Comparison of ENCODE assay signal across 14 cellular contexts in the genomic region with DNA sequence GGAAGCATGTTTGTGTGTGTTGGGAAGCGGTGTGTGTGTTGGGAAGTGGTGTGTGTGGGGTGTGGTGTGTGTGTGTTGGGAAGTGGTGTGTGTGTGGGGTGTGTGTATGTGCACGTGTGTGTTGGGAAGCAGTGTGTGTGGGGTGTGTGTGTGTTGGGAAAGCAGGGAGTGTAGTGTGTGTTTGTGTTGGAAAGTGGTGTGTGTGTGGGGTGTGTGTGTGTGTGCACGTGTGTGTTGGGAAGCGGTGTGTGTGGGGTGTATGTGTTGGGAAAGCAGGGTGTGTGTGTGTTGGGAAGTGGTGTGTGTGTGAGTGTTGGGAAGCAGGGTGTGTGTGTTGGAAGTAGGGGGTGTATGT. TPM values are rescaled to one million over a fixed set of nuclear protein-coding genes. Genes with fewer than 3 reads are reported as not detected.
DNase-seq lines count a peak whose midpoint lies in the region; ATAC-seq, FAIRE-seq and TF ChIP-seq lines count a peak whose summit lies in the region.
"Had no signal": no experiment of that assay in that cellular context is flagged by ENCODE, and none has a peak within 500 bp of the region (broad histone marks: within the 10 kb centered on the region; RNA-seq: fewer than 3 reads in every experiment).

No MANE protein-coding gene starts in this region.

- peak overlapping the region; percentile 85; the same call in 1 of the 2 replicates for H3K4me2 ChIP-seq in GM23338
- H3K4me2 ChIP-seq in astrocyte (ENCODE audit: low read length) = peak overlapping the region; percentile 70

- no peak for DNase-seq in CD4-positive, alpha-beta T cell
- DNase-seq in GM23338 (ENCODE audit: low spot score) = no peak
- DNase-seq in astrocyte (ENCODE audit: low read depth) = no peak
- no peak for DNase-seq in naive thymus-derived CD8-positive, alpha-beta T cell
- DNase-seq in coronary artery (ENCODE audit: low spot score) = no peak
- DNase-seq: activated CD4-positive, alpha-beta T cell treated with anti-CD3 and anti-CD28 coated beads, Interleukin-2, amount 50 U/mL, for 1 hour; NCI-H748 treated with DMSO at 0.1 percent for 48 hours; transverse colon had no signal

- H3K9me3 ChIP-seq in CD4-positive, alpha-beta T cell (ENCODE audit: control insufficient read depth, low read length) = no peaks in the 10 kb centered on the region
- no peaks in the 10 kb centered on the region for H3K9me3 ChIP-seq in astrocyte (ENCODE audit: insufficient read depth, low read depth, low read length)
- H3K9me3 ChIP-seq: transverse colon had no signal

- TF ChIP-seq CTCF in CD4-positive, alpha-beta T cell (IDR thresholded peaks at IDR 0.05) = no peak
- TF ChIP-seq CTCF in GM23338 (conservative IDR thresholded peaks at IDR 0.05; ENCODE audit: low read depth in 2 of 2) (no peak), astrocyte (IDR thresholded peaks at IDR 0.05; ENCODE audit: insufficient read depth, low read depth, low read length) (no peak), coronary artery (IDR thresholded peaks at IDR 0.05) (no peak)

- ATAC-seq in CD4-positive, alpha-beta T cell (ENCODE audit: poor library complexity) = no peak
- ATAC-seq in GM23338 (no peak), GM21619 (IDR thresholded peaks at IDR 0.05; ENCODE audit: unreplicated experiment) (no peak), GM19467 (IDR thresholded peaks at IDR 0.05; ENCODE audit: unreplicated experiment) (no peak)
- ATAC-seq in naive thymus-derived CD8-positive, alpha-beta T cell = no peak

- no peaks in the 10 kb centered on the region for H3K27me3 Mint-ChIP-seq in CD4-positive, alpha-beta T cell
- H3K27me3 Mint-ChIP-seq in GM23338 (ENCODE audit: insufficient read depth, low read depth, poor library complexity) (peaks cover 24% of the 10 kb centered on the region), astrocyte (ENCODE audit: low read depth, unreplicated experiment) (peaks cover 43% of the 10 kb centered on the region)
- peaks cover 0 to 20% (median 4%) of the 10 kb centered on the region in 5 donors for H3K27me3 Mint-ChIP-seq in naive thymus-derived CD8-positive, alpha-beta T cell

- no peak for FAIRE-seq in astrocyte (lab: Jason Lieb, UNC)
- FAIRE-seq: kidney had no signal

- no peaks in the 10 kb centered on the region for H3K36me3 ChIP-seq in GM23338 (ENCODE audit: insufficient read depth)
- no peaks in the 10 kb centered on the region for H3K36me3 ChIP-seq in astrocyte (ENCODE audit: insufficient read depth, low read length)
- H3K36me3 ChIP-seq: transverse colon had no signal

- H3K79me2 ChIP-seq in GM23338 (replicated peaks; ENCODE audit: insufficient read depth) (no peaks in the 10 kb centered on the region), astrocyte (ENCODE audit: insufficient read depth, low read length) (no peaks in the 10 kb centered on the region)

- CTCF ChIA-PET in CD4-positive, alpha-beta T cell (lab: Charles Lee) = no interaction called here

- H3K4me3 ChIP-seq in GM23338 (no peak overlapping the region), astrocyte (ENCODE audit: insufficient read depth, low read depth, low read length) (no peak overlapping the region), coronary artery (no peak overlapping the region)

- H3K27ac ChIP-seq in CD4-positive, alpha-beta T cell (ENCODE audit: low read depth, low read length) = no peak overlapping the region
- H3K27ac ChIP-seq in GM23338 (ENCODE audit: low read depth) (no peak overlapping the region), astrocyte (ENCODE audit: low read depth, low read length) (no peak overlapping the region), coronary artery (no peak overlapping the region)
- H3K27ac ChIP-seq: transverse colon had no signal

- H2AFZ ChIP-seq in GM23338 = peak overlapping the region; percentile 81; the same call in 1 of the 2 replicates
- H2AFZ ChIP-seq in astrocyte (ENCODE audit: low read depth, low read length) = no peak overlapping the region

- no peaks in the 10 kb centered on the region for H3K9me2 ChIP-seq in GM23338 (ENCODE audit: insufficient read depth)

- no peak overlapping the region for H3K27ac Mint-ChIP-seq in CD4-positive, alpha-beta T cell
- H3K27ac Mint-ChIP-seq in GM23338 (no peak overlapping the region), astrocyte (ENCODE audit: unreplicated experiment) (no peak overlapping the region)
- H3K27ac Mint-ChIP-seq in naive thymus-derived CD8-positive, alpha-beta T cell = peak overlapping the region in 4 of 10 donors; percentile 27 to 81 (median 67)

- POLR2A ChIA-PET in CD4-positive, alpha-beta T cell (lab: Charles Lee) = no interaction called here
- POLR2A ChIA-PET in naive thymus-derived CD8-positive, alpha-beta T cell (lab: Charles Lee) = no interaction called here

- no peak overlapping the region for H3K9ac ChIP-seq in astrocyte (ENCODE audit: low read length)

- H4K20me1 ChIP-seq in GM23338 (replicated peaks; ENCODE audit: insufficient read depth) (no peaks in the 10 kb centered on the region), astrocyte (ENCODE audit: insufficient read depth, low read length) (no peaks in the 10 kb centered on the region)

- no peaks in the 10 kb centered on the region for H3K27me3 ChIP-seq in CD4-positive, alpha-beta T cell (ENCODE audit: control insufficient read depth, insufficient read depth, low read length)
- H3K27me3 ChIP-seq in GM23338 (ENCODE audit: insufficient read depth) (peaks cover 19% of the 10 kb centered on the region), astrocyte (ENCODE audit: insufficient read depth, low read length) (peaks cover 5% of the 10 kb centered on the region)
- H3K27me3 ChIP-seq: transverse colon had no signal

- no peaks in the 10 kb centered on the region for H3K4me1 ChIP-seq in GM23338 (ENCODE audit: insufficient read depth)
- H3K4me1 ChIP-seq in astrocyte (ENCODE audit: insufficient read depth, low read length) = no peaks in the 10 kb centered on the region

- H3K4me3 Mint-ChIP-seq in CD4-positive, alpha-beta T cell = peak overlapping the region; percentile 72
- peak overlapping the region; percentile 69 for H3K4me3 Mint-ChIP-seq in GM23338
- no peak overlapping the region for H3K4me3 Mint-ChIP-seq in astrocyte (ENCODE audit: unreplicated experiment)
- peak overlapping the region; percentile 46 to 75 (median 64) for H3K4me3 Mint-ChIP-seq in naive thymus-derived CD8-positive, alpha-beta T cell

- H3K9me3 Mint-ChIP-seq in CD4-positive, alpha-beta T cell = no peaks in the 10 kb centered on the region
- H3K9me3 Mint-ChIP-seq in GM23338 = no peaks in the 10 kb centered on the region
- H3K9me3 Mint-ChIP-seq in astrocyte (ENCODE audit: unreplicated experiment) = peaks cover 4% of the 10 kb centered on the region
- no peaks in the 10 kb centered on the region for H3K9me3 Mint-ChIP-seq in naive thymus-derived CD8-positive, alpha-beta T cell

- no peaks in the 10 kb centered on the region for H3K36me3 Mint-ChIP-seq in CD4-positive, alpha-beta T cell (ENCODE audit: low read depth)
- H3K36me3 Mint-ChIP-seq in GM23338 (ENCODE audit: low read depth) (no peaks in the 10 kb centered on the region), astrocyte (ENCODE audit: low read depth, unreplicated experiment) (no peaks in the 10 kb centered on the region)
- no peaks in the 10 kb centered on the region for H3K36me3 Mint-ChIP-seq in naive thymus-derived CD8-positive, alpha-beta T cell

- intact Hi-C loops in CD4-positive, alpha-beta T cell (cut with DNase I, micrococcal nuclease) = no loop called here

- H3F3A ChIP-seq in GM23338 (replicated peaks; ENCODE audit: low read depth) = no peaks in the 10 kb centered on the region

- H3K4me1 Mint-ChIP-seq in CD4-positive, alpha-beta T cell (ENCODE audit: low read depth) = peaks cover 57% of the 10 kb centered on the region
- H3K4me1 Mint-ChIP-seq in GM23338 = peaks cover 3% of the 10 kb centered on the region
- peaks cover 2% of the 10 kb centered on the region for H3K4me1 Mint-ChIP-seq in astrocyte (ENCODE audit: low read depth, unreplicated experiment)
- H3K4me1 Mint-ChIP-seq in naive thymus-derived CD8-positive, alpha-beta T cell = peaks cover 34 to 46% (median 42%) of the 10 kb centered on the region in 4 donors

TF ChIP-seq in GM23338, 12 proteins besides CTCF, POLR2A, EP300 and RAD21:
- TF ChIP-seq CREB1 (CRISPR knock-in tag; IDR thresholded peaks at IDR 0.05; ENCODE audit: low read depth) (no peak), JUNB (IDR thresholded peaks at IDR 0.05; ENCODE audit: unreplicated experiment) (no peak)
- TF ChIP-seq, protein P1, sequence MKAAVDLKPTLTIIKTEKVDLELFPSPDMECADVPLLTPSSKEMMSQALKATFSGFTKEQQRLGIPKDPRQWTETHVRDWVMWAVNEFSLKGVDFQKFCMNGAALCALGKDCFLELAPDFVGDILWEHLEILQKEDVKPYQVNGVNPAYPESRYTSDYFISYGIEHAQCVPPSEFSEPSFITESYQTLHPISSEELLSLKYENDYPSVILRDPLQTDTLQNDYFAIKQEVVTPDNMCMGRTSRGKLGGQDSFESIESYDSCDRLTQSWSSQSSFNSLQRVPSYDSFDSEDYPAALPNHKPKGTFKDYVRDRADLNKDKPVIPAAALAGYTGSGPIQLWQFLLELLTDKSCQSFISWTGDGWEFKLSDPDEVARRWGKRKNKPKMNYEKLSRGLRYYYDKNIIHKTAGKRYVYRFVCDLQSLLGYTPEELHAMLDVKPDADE (IDR thresholded peaks at IDR 0.05) = no peak

RNA-seq across cellular contexts. Expression of a gene that starts 0.8 kb away (rescaled TPM):
- total RNA-seq in CD4-positive, alpha-beta T cell = 1 to 10 TPM; 4.5 to 5.3 TPM
- 0.66 and 3.3 TPM in 2 replicates for total RNA-seq in GM23338 (2014; rRNA removed; shearing (Covaris generic))
- 0.12 and 0.27 TPM in 2 replicates for polyA plus RNA-seq in GM23338 (2016; fragmentation: Nextera tagmentation; extraction: Ambion mirVana)
- total RNA-seq in astrocyte = not detected in 2 replicates
- total RNA-seq in naive thymus-derived CD8-positive, alpha-beta T cell = under 1 TPM; 0.08 to 0.49 TPM
- polyA plus RNA-seq in naive thymus-derived CD8-positive, alpha-beta T cell = under 1 TPM in 2 of 3 donors, not detected in 1; 0.33 to 0.51 TPM

RNA-seq across cellular contexts. Expression of a gene that starts 11.5 kb away (rescaled TPM):
- 10 to 100 TPM; 26.6 TPM for total RNA-seq in CD4-positive, alpha-beta T cell
- not detected in 2 replicates for total RNA-seq in GM23338 (2014; rRNA removed; shearing (Covaris generic))
- polyA plus RNA-seq in GM23338 (2016; fragmentation: Nextera tagmentation; extraction: Ambion mirVana) = not detected in 2 replicates
- not detected in 2 replicates for total RNA-seq in astrocyte
- total RNA-seq in naive thymus-derived CD8-positive, alpha-beta T cell = 10 to 100 TPM; 38.3 to 42.8 TPM
- 10 to 100 TPM; 31.1 to 50.4 (median 34.4) TPM for polyA plus RNA-seq in naive thymus-derived CD8-positive, alpha-beta T cell
- total RNA-seq: cerebellum, epithelial cell of proximal tubule, RPMI7951 had no signal

RNA-seq across cellular contexts. Expression of a gene that starts 49.3 kb away (rescaled TPM):
- total RNA-seq in CD4-positive, alpha-beta T cell = 100 to 1,000 TPM; 360 to 373 TPM
- total RNA-seq in GM23338 (2014; rRNA removed; shearing (Covaris generic)) = 17.4 and 30.9 TPM in 2 replicates
- polyA plus RNA-seq in GM23338 (2016; fragmentation: Nextera tagmentation; extraction: Ambion mirVana) = 5.7 and 6.9 TPM in 2 replicates
- total RNA-seq in astrocyte = 34.2 and 36.1 TPM in 2 replicates
- 100 to 1,000 TPM; 195 to 203 TPM for total RNA-seq in naive thymus-derived CD8-positive, alpha-beta T cell
- polyA plus RNA-seq in naive thymus-derived CD8-positive, alpha-beta T cell = 100 to 1,000 TPM; 106 to 131 (median 107) TPM

Comparison
In these comparisons a context has a peak if more than half of its experiments do, and no peak if none do; other contexts are left out.
1. RNA of a gene that starts 11.5 kb away (total RNA-seq): 38.3 to 42.8 TPM in naive thymus-derived CD8-positive, alpha-beta T cell and 26.6 TPM in CD4-positive, alpha-beta T cell; not detected in GM23338 and not detected in astrocyte; every median in the first group is over 10 times any median in the second.